9 cellular contexts compared by ENCODE assay signal in the genomic region with DNA sequence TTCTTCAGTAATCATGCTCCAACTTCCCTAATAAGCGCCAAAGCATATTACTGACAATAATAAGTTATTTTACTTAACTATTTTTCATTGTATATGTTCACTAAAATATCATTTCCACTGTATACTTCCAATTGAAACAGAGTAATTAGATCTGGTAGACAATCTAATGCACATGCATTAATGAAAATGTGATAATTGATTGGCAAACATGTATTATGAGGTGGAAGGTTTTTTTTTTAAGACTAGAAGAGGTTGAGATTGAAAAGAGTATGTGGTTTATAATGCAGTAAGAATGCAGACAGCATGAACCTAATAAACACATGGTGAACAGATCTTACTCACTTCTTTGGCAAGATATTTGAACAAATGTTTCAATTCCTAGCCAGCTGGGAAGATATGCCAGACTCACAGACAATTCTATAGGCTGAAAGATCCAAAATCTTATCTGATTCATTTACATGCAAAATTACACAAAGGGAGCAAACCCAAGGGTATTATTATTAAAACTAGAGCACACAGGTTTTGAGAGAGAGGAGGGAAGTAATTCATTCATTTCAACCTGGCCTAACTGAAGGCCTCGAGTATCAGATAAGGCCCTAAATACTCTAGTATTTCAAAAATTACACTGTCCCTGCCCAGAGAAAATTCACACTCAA. TPM values are rescaled to one million over a fixed set of nuclear protein-coding genes. Genes with fewer than 3 reads are reported as not detected.
DNase-seq lines count a peak whose midpoint lies in the region; ATAC-seq and TF ChIP-seq lines count a peak whose summit lies in the region.
"Had no signal": no experiment of that assay in that cellular context is flagged by ENCODE, and none has a peak within 500 bp of the region (broad histone marks: within the 10 kb centered on the region; RNA-seq: fewer than 3 reads in every experiment).

No MANE protein-coding gene starts in this region.

- H3K4me3 ChIP-seq in DOHH2 (ENCODE audit: low read length) = no peak overlapping the region
- peak overlapping the region; percentile 72 for H3K4me3 ChIP-seq in MG63

- no peaks in the 10 kb centered on the region for H3K9me3 ChIP-seq in DOHH2 (ENCODE audit: control insufficient read depth, insufficient read depth, low read length)
- H3K9me3 ChIP-seq in MG63 = no peaks in the 10 kb centered on the region

- H3K36me3 ChIP-seq in DOHH2 (ENCODE audit: control insufficient read depth, low read length) (no peaks in the 10 kb centered on the region), MG63 (no peaks in the 10 kb centered on the region; the same call in 1 of the 2 replicates)

- H3K79me2 ChIP-seq in DOHH2 (ENCODE audit: control insufficient read depth, low read length) = no peaks in the 10 kb centered on the region

- H3K4me2 ChIP-seq in DOHH2 (ENCODE audit: low read length) = peak overlapping the region; percentile 28

- DNase-seq in MG63 (no peak), endothelial cell (ENCODE audit: low spot score) (no peak), osteocyte (ENCODE audit: extremely low spot score, unreplicated experiment) (no peak), COR-L47 (lab: John Stamatoyannopoulos, UW) (no peak), NCI-H1105 (lab: John Stamatoyannopoulos, UW) (no peak), NAMALWA (ENCODE audit: low spot score) (no peak)
- DNase-seq: stimulated activated CD8-positive, alpha-beta memory T cell treated with anti-CD3 and anti-CD28 coated beads, Interleukin-4, amount 100 ng/mL, for 48 hours had no signal

- H3K27ac Mint-ChIP-seq in endothelial cell (ENCODE audit: unreplicated experiment) (peak overlapping the region; percentile 93), osteocyte (ENCODE audit: unreplicated experiment) (peak overlapping the region; percentile 44)

- H3K27me3 ChIP-seq in DOHH2 (ENCODE audit: control insufficient read depth, low read length) (peaks cover 77% of the 10 kb centered on the region), MG63 (no peaks in the 10 kb centered on the region)

- no peak overlapping the region for H3K27ac ChIP-seq in DOHH2 (ENCODE audit: low read depth, low read length)

- ATAC-seq in HG03460 (IDR thresholded peaks at IDR 0.05; ENCODE audit: unreplicated experiment) = no peak

- H4K20me1 ChIP-seq in DOHH2 (ENCODE audit: control insufficient read depth, insufficient read depth, low read depth, low read length) = peaks cover 3% of the 10 kb centered on the region; the same call in 1 of the 2 replicates

- peaks cover 41% of the 10 kb centered on the region for H3K4me1 Mint-ChIP-seq in endothelial cell (ENCODE audit: unreplicated experiment)
- peaks cover 69% of the 10 kb centered on the region for H3K4me1 Mint-ChIP-seq in osteocyte (ENCODE audit: unreplicated experiment)

- H3K9me2 ChIP-seq in DOHH2 (replicated peaks; ENCODE audit: control insufficient read depth, low read length) = no peaks in the 10 kb centered on the region

- TF ChIP-seq CTCF in DOHH2 (IDR thresholded peaks at IDR 0.05; ENCODE audit: low read depth, low read length, poor library complexity, severe bottlenecking) (no peak), endothelial cell (IDR thresholded peaks at IDR 0.05; ENCODE audit: unreplicated experiment) (no peak), osteocyte (IDR thresholded peaks at IDR 0.05) (no peak)

- peak overlapping the region; percentile 94 for H3K4me3 Mint-ChIP-seq in endothelial cell (ENCODE audit: unreplicated experiment)
- peak overlapping the region; percentile 95 for H3K4me3 Mint-ChIP-seq in osteocyte (ENCODE audit: unreplicated experiment)

- peaks cover 18% of the 10 kb centered on the region for H3F3A ChIP-seq in DOHH2 (ENCODE audit: control insufficient read depth, insufficient read depth)

- H3K9me3 Mint-ChIP-seq in endothelial cell (ENCODE audit: unreplicated experiment) (no peaks in the 10 kb centered on the region), osteocyte (ENCODE audit: unreplicated experiment) (no peaks in the 10 kb centered on the region)

- H3K27me3 Mint-ChIP-seq in endothelial cell (ENCODE audit: unreplicated experiment) (peaks cover 18% of the 10 kb centered on the region), osteocyte (ENCODE audit: unreplicated experiment) (no peaks in the 10 kb centered on the region)

- H3K4me1 ChIP-seq in DOHH2 (ENCODE audit: control insufficient read depth, low read length) = peaks cover 35% of the 10 kb centered on the region

- H3K36me3 Mint-ChIP-seq in endothelial cell (ENCODE audit: low read depth, unreplicated experiment) (peaks cover 12% of the 10 kb centered on the region), osteocyte (ENCODE audit: unreplicated experiment) (no peaks in the 10 kb centered on the region)

RNA-seq across cellular contexts. Expression of gene NCKAP1, which starts 2.8 kb away (rescaled TPM):
- total RNA-seq in MG63 (2014; rRNA removed; shearing (Covaris generic); ENCODE audit: low replicate concordance) = 106 and 287 TPM in 2 replicates
- total RNA-seq in endothelial cell (ENCODE audit: unreplicated experiment) (171 TPM), osteocyte (157 and 165 TPM in 2 replicates)

RNA-seq across cellular contexts. Expression of gene DUSP19, which starts 43.1 kb away (rescaled TPM):
- total RNA-seq in MG63 (2014; rRNA removed; shearing (Covaris generic); ENCODE audit: low replicate concordance) = 0.69 and 0.86 TPM in 2 replicates
- total RNA-seq in endothelial cell (ENCODE audit: unreplicated experiment) (2.4 TPM), osteocyte (3.9 and 4.7 TPM in 2 replicates)
